ENCODE assay signal across 25 cellular contexts in genomic region chr17:17528101-17528500, GRCh38. TPM values are rescaled to one million over a fixed set of nuclear protein-coding genes. Genes with fewer than 3 reads are reported as not detected.
DNase-seq lines count a peak whose midpoint lies in the region; ATAC-seq and TF ChIP-seq lines count a peak whose summit lies in the region.
"Had no signal": no experiment of that assay in that cellular context is flagged by ENCODE, and none has a peak within 500 bp of the region (broad histone marks: within the 10 kb centered on the region; RNA-seq: fewer than 3 reads in every experiment).

No MANE protein-coding gene starts in this region.

- H3K4me3 ChIP-seq in BLaER1, result no peak overlapping the region
- no peak overlapping the region for H3K4me3 ChIP-seq in right atrium auricular region
- no peak overlapping the region for H3K4me3 ChIP-seq in skeletal muscle tissue (ENCODE audit: low read length in 3 of 3)
- no peak overlapping the region for H3K4me3 ChIP-seq in vagina
- H3K4me3 ChIP-seq: BLaER1 treated with 17β-estradiol and CSF1 and Interleukin-3, amounts not matched to agents 10 nM and 100 nM; GM12878 had no signal

- H3K9me3 Mint-ChIP-seq in brain, result peaks cover 0 to 6% (median 2%) of the 10 kb centered on the region in 5 experiments
- H3K9me3 Mint-ChIP-seq: CD4-positive, alpha-beta memory T cell; HFFc6 had no signal

- H3K36me3 ChIP-seq in BLaER1 (no peaks in the 10 kb centered on the region), right atrium auricular region (no peaks in the 10 kb centered on the region), skeletal muscle tissue (ENCODE audit: control insufficient read depth in 3 of 3, insufficient read depth in 3 of 3, low read length in 3 of 3) (no peaks in the 10 kb centered on the region), vagina (no peaks in the 10 kb centered on the region)
- H3K36me3 ChIP-seq: BLaER1 treated with 17β-estradiol and CSF1 and Interleukin-3, amounts not matched to agents 10 nM and 100 nM had no signal

- intact Hi-C loops in vagina (cut with DNase I), result no loop called here

- no peak for DNase-seq in right atrium auricular region (ENCODE audit: low spot score)
- no peak for DNase-seq in Kasumi-1 (lab: John Stamatoyannopoulos, UW)
- DNase-seq in vagina (ENCODE audit: extremely low spot score in 2 of 2), result no peak
- DNase-seq: Caco-2; CD4-positive, alpha-beta memory T cell; DND-41; H7; HFFc6; NCI-H1105; NCI-H146; NCI-H2029; NCI-H226; NCI-H524; NCI-H774; NK-92 treated with Interleukin-12 subunit alpha and Interleukin-12 subunit beta, amount 100 ng/mL, for 24 hours had no signal

- H4K20me1 ChIP-seq in BLaER1, result no peaks in the 10 kb centered on the region

- peaks cover 30% of the 10 kb centered on the region for H3K4me1 Mint-ChIP-seq in brain
- H3K4me1 Mint-ChIP-seq: CD4-positive, alpha-beta memory T cell had no signal

- peaks cover 4% of the 10 kb centered on the region for H3K36me3 Mint-ChIP-seq in brain
- H3K36me3 Mint-ChIP-seq: CD4-positive, alpha-beta memory T cell had no signal

- H3K9me3 ChIP-seq in BLaER1 (no peaks in the 10 kb centered on the region), right atrium auricular region (no peaks in the 10 kb centered on the region), skeletal muscle tissue (ENCODE audit: control insufficient read depth in 3 of 3, low read length in 3 of 3) (peaks cover 0 to 2% (median 0%) of the 10 kb centered on the region in 3 donors), vagina (no peaks in the 10 kb centered on the region)
- H3K9me3 ChIP-seq: BLaER1 treated with 17β-estradiol and CSF1 and Interleukin-3, amounts not matched to agents 10 nM and 100 nM; Caco-2 had no signal

- TF ChIP-seq CTCF in brain (conservative IDR thresholded peaks at IDR 0.05) (no peak), right atrium auricular region (IDR thresholded peaks at IDR 0.05) (no peak), vagina (IDR thresholded peaks at IDR 0.05) (no peak)

- H3K27me3 Mint-ChIP-seq in brain, result no peaks in the 10 kb centered on the region
- H3K27me3 Mint-ChIP-seq: CD4-positive, alpha-beta memory T cell had no signal

- H3K27ac Mint-ChIP-seq in brain, result peak overlapping the region in 4 of 5 experiments; percentile 31 to 73 (median 53)
- H3K27ac Mint-ChIP-seq: CD4-positive, alpha-beta memory T cell; HFFc6 had no signal

- H3K27me3 ChIP-seq in BLaER1 (no peaks in the 10 kb centered on the region), right atrium auricular region (no peaks in the 10 kb centered on the region), skeletal muscle tissue (ENCODE audit: control insufficient read depth in 3 of 3, insufficient read depth in 3 of 3, low read length in 3 of 3) (no peaks in the 10 kb centered on the region), vagina (no peaks in the 10 kb centered on the region)
- H3K27me3 ChIP-seq: BLaER1 treated with 17β-estradiol and CSF1 and Interleukin-3, amounts not matched to agents 10 nM and 100 nM had no signal

- H3K4me1 ChIP-seq in BLaER1 (peaks cover 27% of the 10 kb centered on the region), right atrium auricular region (peaks cover 0 to 39% of the 10 kb centered on the region in 2 donors), skeletal muscle tissue (ENCODE audit: control insufficient read depth in 3 of 3, insufficient read depth in 3 of 3, low read length in 3 of 3) (peaks cover 29 to 41% (median 36%) of the 10 kb centered on the region in 3 donors), vagina (peaks cover 8% of the 10 kb centered on the region)
- H3K4me1 ChIP-seq: Caco-2 had no signal

- H3K9ac ChIP-seq in BLaER1, result no peak overlapping the region
- peak overlapping the region in 2 of 3 donors; percentile 38 to 76 for H3K9ac ChIP-seq in skeletal muscle tissue (ENCODE audit: low read depth in 1 of 3, low read length in 3 of 3)
- H3K9ac ChIP-seq: KMS-11 had no signal

- no peak for ATAC-seq in HG02852 (IDR thresholded peaks at IDR 0.05; ENCODE audit: unreplicated experiment)
- ATAC-seq: GM12878, SK-N-SH treated with all-trans-retinoic acid at 6 μM for 48 hours had no signal

- H3K27ac ChIP-seq in BLaER1, result 0 out of 2 replicates have a peak overlapping the region, but pooled peaks have one; percentile 12
- peak overlapping the region; percentile 75 to 87 for H3K27ac ChIP-seq in right atrium auricular region
- H3K27ac ChIP-seq in skeletal muscle tissue (ENCODE audit: low read depth, low read length), result peak overlapping the region; percentile 86
- H3K27ac ChIP-seq in vagina, result no peak overlapping the region
- H3K27ac ChIP-seq: KMS-11, RWPE1 had no signal

- no peak for TF ChIP-seq POLR2A in vagina (IDR thresholded peaks at IDR 0.05)

- H3K4me2 ChIP-seq in BLaER1, result no peak overlapping the region
- H3K4me2 ChIP-seq: KMS-11 had no signal

- no peak overlapping the region for H3K4me3 Mint-ChIP-seq in brain
- H3K4me3 Mint-ChIP-seq: CD4-positive, alpha-beta memory T cell; HFFc6 had no signal

RNA-seq across cellular contexts. Expression of gene RASD1, which starts 31.9 kb away (rescaled TPM):
- polyA plus RNA-seq in brain (ENCODE audit: insufficient read depth, low read depth, low replicate concordance), result 79.5 TPM
- total RNA-seq in right atrium auricular region, result 100 to 1,000 TPM in 1 of 2 donors, 10 to 100 TPM in 1; 37.9 to 131 TPM
- 4.2 TPM for total RNA-seq in skeletal muscle tissue
- total RNA-seq in vagina, result 227 TPM
- total RNA-seq: GM12878, HT1080 had no signal

RNA-seq across cellular contexts. Expression of gene MED9, which starts 51.3 kb away (rescaled TPM):
- 32.0 TPM for polyA plus RNA-seq in brain (ENCODE audit: insufficient read depth, low read depth, low replicate concordance)
- total RNA-seq in right atrium auricular region, result 10 to 100 TPM; 36.7 to 41.0 TPM
- total RNA-seq in skeletal muscle tissue, result 12.5 TPM
- 18.9 TPM for total RNA-seq in vagina
